1 cellular context compared by ENCODE assay signal in genomic region chr19:51607920-51608562, GRCh38.
A peak's percentile ranks its signal among the peaks of the same experiment; 100 is the strongest.
TF ChIP-seq lines count a peak whose summit lies in the region.

No MANE protein-coding gene starts in this region.

TF ChIP-seq in HepG2, 621 proteins besides CTCF, POLR2A, EP300 and RAD21 (continued from another document and continues in another):
- TF ChIP-seq ZNF34 (CRISPR knock-in tag; IDR thresholded peaks at IDR 0.05; ENCODE audit: borderline replicate concordance) (no peak), REXO4 (CRISPR knock-in tag; IDR thresholded peaks at IDR 0.05; ENCODE audit: borderline replicate concordance) (no peak), TEAD3 (CRISPR knock-in tag; optimal IDR thresholded peaks at IDR 0.05; ENCODE audit: borderline replicate concordance) (peak; percentile 58), ZNF598 (CRISPR knock-in tag; IDR thresholded peaks at IDR 0.05; ENCODE audit: borderline replicate concordance) (no peak), SMARCE1 (IDR thresholded peaks at IDR 0.05; ENCODE audit: borderline replicate concordance) (no peak), NCOR1 (IDR thresholded peaks at IDR 0.05; ENCODE audit: borderline replicate concordance, low read length) (no peak), PCBP2 (optimal IDR thresholded peaks at IDR 0.05; ENCODE audit: low read depth, low read length, poor library complexity, severe bottlenecking) (no peak), HNRNPH1 (optimal IDR thresholded peaks at IDR 0.05; ENCODE audit: low read depth, low read length) (no peak), ZBTB25 (CRISPR knock-in tag; IDR thresholded peaks at IDR 0.05) (peak; percentile 95), DPF2 (CRISPR knock-in tag; IDR thresholded peaks at IDR 0.05; ENCODE audit: borderline replicate concordance, low read depth) (no peak), HIVEP1 (CRISPR knock-in tag; IDR thresholded peaks at IDR 0.05) (0 out of 2 replicates have a peak, but pooled peaks have one; percentile 49), ZNF780A (CRISPR knock-in tag; IDR thresholded peaks at IDR 0.05) (peak; percentile 91), MXD4 (CRISPR knock-in tag; IDR thresholded peaks at IDR 0.05) (peak; percentile 80; the same call in 1 of the 2 replicates), ZNF678 (CRISPR knock-in tag; IDR thresholded peaks at IDR 0.05) (no peak), ZFP90 (CRISPR knock-in tag; IDR thresholded peaks at IDR 0.05; ENCODE audit: borderline replicate concordance) (0 out of 2 replicates have a peak, but pooled peaks have one; percentile 31), PAXIP1 (CRISPR knock-in tag; conservative IDR thresholded peaks at IDR 0.05) (0 out of 2 replicates have a peak, but pooled peaks have one; percentile 23), TARDBP (CRISPR knock-in tag; IDR thresholded peaks at IDR 0.05) (peak; percentile 33; the same call in 1 of the 2 replicates), ZNF230 (CRISPR knock-in tag; IDR thresholded peaks at IDR 0.05) (0 out of 2 replicates have a peak, but pooled peaks have one; percentile 61), DR1 (CRISPR knock-in tag; IDR thresholded peaks at IDR 0.05) (peak; percentile 49; the same call in 1 of the 2 replicates), NFYC (CRISPR knock-in tag; IDR thresholded peaks at IDR 0.05) (peak; percentile 38; the same call in 1 of the 2 replicates), HMG20B (CRISPR knock-in tag; conservative IDR thresholded peaks at IDR 0.05) (peak; percentile 70), PPARG (CRISPR knock-in tag; conservative IDR thresholded peaks at IDR 0.05) (peak; percentile 70; the same call in 1 of the 2 replicates), HMGXB3 (CRISPR knock-in tag; IDR thresholded peaks at IDR 0.05; ENCODE audit: borderline replicate concordance) (peak; percentile 90), LRRFIP1 (CRISPR knock-in tag; conservative IDR thresholded peaks at IDR 0.05) (peak; percentile 89; the same call in 1 of the 2 replicates), MLX (CRISPR knock-in tag; IDR thresholded peaks at IDR 0.05) (peak; percentile 66; the same call in 1 of the 2 replicates), SIX4 (CRISPR knock-in tag; IDR thresholded peaks at IDR 0.05) (peak; percentile 79)
- TF ChIP-seq, protein P1, sequence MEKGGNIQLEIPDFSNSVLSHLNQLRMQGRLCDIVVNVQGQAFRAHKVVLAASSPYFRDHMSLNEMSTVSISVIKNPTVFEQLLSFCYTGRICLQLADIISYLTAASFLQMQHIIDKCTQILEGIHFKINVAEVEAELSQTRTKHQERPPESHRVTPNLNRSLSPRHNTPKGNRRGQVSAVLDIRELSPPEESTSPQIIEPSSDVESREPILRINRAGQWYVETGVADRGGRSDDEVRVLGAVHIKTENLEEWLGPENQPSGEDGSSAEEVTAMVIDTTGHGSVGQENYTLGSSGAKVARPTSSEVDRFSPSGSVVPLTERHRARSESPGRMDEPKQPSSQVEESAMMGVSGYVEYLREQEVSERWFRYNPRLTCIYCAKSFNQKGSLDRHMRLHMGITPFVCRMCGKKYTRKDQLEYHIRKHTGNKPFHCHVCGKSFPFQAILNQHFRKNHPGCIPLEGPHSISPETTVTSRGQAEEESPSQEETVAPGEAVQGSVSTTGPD (CRISPR knock-in tag; IDR thresholded peaks at IDR 0.05), result no peak
- TF ChIP-seq, protein P2, sequence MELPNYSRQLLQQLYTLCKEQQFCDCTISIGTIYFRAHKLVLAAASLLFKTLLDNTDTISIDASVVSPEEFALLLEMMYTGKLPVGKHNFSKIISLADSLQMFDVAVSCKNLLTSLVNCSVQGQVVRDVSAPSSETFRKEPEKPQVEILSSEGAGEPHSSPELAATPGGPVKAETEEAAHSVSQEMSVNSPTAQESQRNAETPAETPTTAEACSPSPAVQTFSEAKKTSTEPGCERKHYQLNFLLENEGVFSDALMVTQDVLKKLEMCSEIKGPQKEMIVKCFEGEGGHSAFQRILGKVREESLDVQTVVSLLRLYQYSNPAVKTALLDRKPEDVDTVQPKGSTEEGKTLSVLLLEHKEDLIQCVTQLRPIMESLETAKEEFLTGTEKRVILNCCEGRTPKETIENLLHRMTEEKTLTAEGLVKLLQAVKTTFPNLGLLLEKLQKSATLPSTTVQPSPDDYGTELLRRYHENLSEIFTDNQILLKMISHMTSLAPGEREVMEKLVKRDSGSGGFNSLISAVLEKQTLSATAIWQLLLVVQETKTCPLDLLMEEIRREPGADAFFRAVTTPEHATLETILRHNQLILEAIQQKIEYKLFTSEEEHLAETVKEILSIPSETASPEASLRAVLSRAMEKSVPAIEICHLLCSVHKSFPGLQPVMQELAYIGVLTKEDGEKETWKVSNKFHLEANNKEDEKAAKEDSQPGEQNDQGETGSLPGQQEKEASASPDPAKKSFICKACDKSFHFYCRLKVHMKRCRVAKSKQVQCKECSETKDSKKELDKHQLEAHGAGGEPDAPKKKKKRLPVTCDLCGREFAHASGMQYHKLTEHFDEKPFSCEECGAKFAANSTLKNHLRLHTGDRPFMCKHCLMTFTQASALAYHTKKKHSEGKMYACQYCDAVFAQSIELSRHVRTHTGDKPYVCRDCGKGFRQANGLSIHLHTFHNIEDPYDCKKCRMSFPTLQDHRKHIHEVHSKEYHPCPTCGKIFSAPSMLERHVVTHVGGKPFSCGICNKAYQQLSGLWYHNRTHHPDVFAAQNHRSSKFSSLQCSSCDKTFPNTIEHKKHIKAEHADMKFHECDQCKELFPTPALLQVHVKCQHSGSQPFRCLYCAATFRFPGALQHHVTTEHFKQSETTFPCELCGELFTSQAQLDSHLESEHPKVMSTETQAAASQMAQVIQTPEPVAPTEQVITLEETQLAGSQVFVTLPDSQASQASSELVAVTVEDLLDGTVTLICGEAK (IDR thresholded peaks at IDR 0.05), result no peak
- TF ChIP-seq, protein P2 (CRISPR knock-in tag; IDR thresholded peaks at IDR 0.05), result peak; percentile 81
- TF ChIP-seq, protein P3, sequence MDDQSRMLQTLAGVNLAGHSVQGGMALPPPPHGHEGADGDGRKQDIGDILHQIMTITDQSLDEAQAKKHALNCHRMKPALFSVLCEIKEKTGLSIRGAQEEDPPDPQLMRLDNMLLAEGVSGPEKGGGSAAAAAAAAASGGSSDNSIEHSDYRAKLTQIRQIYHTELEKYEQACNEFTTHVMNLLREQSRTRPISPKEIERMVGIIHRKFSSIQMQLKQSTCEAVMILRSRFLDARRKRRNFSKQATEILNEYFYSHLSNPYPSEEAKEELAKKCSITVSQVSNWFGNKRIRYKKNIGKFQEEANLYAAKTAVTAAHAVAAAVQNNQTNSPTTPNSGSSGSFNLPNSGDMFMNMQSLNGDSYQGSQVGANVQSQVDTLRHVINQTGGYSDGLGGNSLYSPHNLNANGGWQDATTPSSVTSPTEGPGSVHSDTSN (CRISPR knock-in tag; IDR thresholded peaks at IDR 0.05; ENCODE audit: borderline replicate concordance), result peak; percentile 88; the same call in 1 of the 2 replicates
